In the genomic region with DNA sequence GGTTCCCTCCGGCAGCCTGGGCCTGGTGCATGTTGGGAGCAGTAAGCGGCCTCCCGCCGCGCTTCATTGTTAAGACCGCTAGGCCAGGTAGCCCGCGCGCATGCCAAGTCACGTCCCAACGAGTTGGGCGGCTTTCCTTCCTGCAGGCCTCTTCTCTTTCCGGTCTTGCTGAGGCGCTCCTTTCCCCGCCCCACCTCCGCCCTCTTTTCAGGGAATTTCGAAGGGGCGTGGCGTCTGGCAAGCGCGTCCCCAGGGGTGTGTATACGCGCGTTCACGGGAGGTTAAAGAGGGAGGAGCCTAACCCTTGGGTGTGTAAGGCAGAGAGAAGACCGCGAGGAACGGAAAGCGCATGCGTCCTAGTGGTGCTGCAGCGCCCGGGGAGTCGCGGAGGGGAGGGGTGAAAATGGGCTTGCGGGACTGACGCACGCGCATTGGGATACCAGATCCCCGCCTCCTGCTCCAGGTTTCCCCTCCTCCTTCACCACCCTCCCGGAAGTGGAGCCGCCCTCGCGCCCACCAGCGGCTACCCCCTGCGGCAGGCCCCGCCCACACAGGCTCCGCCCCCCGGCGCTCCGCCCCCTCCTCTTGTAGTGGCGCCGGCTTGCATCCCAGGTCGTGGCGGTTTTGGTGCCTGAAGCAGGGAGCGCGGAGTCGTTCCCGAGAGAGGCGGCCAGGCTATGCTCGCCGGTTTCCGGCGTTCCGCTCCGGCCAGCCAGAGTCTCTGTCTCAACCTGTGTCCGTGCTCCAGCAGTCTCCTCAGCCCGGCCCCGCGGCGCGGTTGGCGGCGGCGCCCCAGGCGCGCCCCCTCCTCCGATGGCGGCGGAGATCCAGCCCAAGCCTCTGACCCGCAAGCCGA, we compare ENCODE assay signal across 1 cellular context.
TF ChIP-seq lines count a peak whose summit lies in the region.

WDFY2 (plus strand) TSS at position 588 of the 856 bp plus-strand sequence; CDS start at position 814, 226 bp downstream.

TF ChIP-seq in HEK293, 187 proteins besides CTCF, POLR2A, EP300 and RAD21 (continued from another document):
- peak; percentile 79; the same call in 1 of the 2 replicates for TF ChIP-seq ZNF660 (tag by site-specific recombination; IDR thresholded peaks at IDR 0.05)
- TF ChIP-seq KLF16 (tag by site-specific recombination; IDR thresholded peaks at IDR 0.05), result peak; percentile 22; the same call in 1 of the 2 replicates
- 0 out of 2 replicates have a peak, but pooled peaks have one; percentile 9 for TF ChIP-seq ZNF558 (tag by site-specific recombination; IDR thresholded peaks at IDR 0.05)
- TF ChIP-seq OSR2 (tag by site-specific recombination; IDR thresholded peaks at IDR 0.05), result peak; percentile 94
- TF ChIP-seq KLF8 (tag by site-specific recombination; IDR thresholded peaks at IDR 0.05), result peak; percentile 91
- TF ChIP-seq GLI4 (tag by site-specific recombination; IDR thresholded peaks at IDR 0.05), result peak; percentile 60; the same call in 1 of the 2 replicates
- TF ChIP-seq ZNF473 (tag by site-specific recombination; IDR thresholded peaks at IDR 0.05), result no peak
- peak; percentile 57; the same call in 1 of the 2 replicates for TF ChIP-seq ZBTB8A (tag by site-specific recombination; IDR thresholded peaks at IDR 0.05)
- no peak for TF ChIP-seq ZNF544 (tag by site-specific recombination; IDR thresholded peaks at IDR 0.05)
- peak; percentile 47 for TF ChIP-seq ZIC2 (tag by site-specific recombination; IDR thresholded peaks at IDR 0.05)
- peak; percentile 85; the same call in 1 of the 2 replicates for TF ChIP-seq ZNF2 (tag by site-specific recombination; IDR thresholded peaks at IDR 0.05)
- peak; percentile 92 for TF ChIP-seq GLIS1 (tag by site-specific recombination; IDR thresholded peaks at IDR 0.05)
- TF ChIP-seq ZNF335 (tag by site-specific recombination; conservative IDR thresholded peaks at IDR 0.05), result peak; percentile 64
- peak; percentile 98 for TF ChIP-seq ZNF76 (tag by site-specific recombination; IDR thresholded peaks at IDR 0.05; ENCODE audit: borderline replicate concordance, low read depth)
- peak; percentile 83 for TF ChIP-seq KLF1 (tag by site-specific recombination; IDR thresholded peaks at IDR 0.05)
- TF ChIP-seq REPIN1 (tag by site-specific recombination; IDR thresholded peaks at IDR 0.05; ENCODE audit: low read depth), result no peak
- no peak for TF ChIP-seq ZBTB49 (tag by site-specific recombination; IDR thresholded peaks at IDR 0.05; ENCODE audit: low read depth)
- TF ChIP-seq ZXDB (tag by site-specific recombination; IDR thresholded peaks at IDR 0.05), result peak; percentile 71
- peak; percentile 84; the same call in 1 of the 2 replicates for TF ChIP-seq ZSCAN30 (tag by site-specific recombination; IDR thresholded peaks at IDR 0.05)
- TF ChIP-seq ZNF366 (tag by site-specific recombination; conservative IDR thresholded peaks at IDR 0.05), result peak; percentile 72
- TF ChIP-seq GLIS2 (tag by site-specific recombination; IDR thresholded peaks at IDR 0.05), result peak; percentile 96
- TF ChIP-seq ZSCAN23 (tag by site-specific recombination; IDR thresholded peaks at IDR 0.05), result 0 out of 2 replicates have a peak, but pooled peaks have one; percentile 21
- peak; percentile 55; the same call in 1 of the 2 replicates for TF ChIP-seq ZNF610 (tag by site-specific recombination; IDR thresholded peaks at IDR 0.05; ENCODE audit: borderline replicate concordance)
- TF ChIP-seq ZNF23 (tag by site-specific recombination; IDR thresholded peaks at IDR 0.05; ENCODE audit: borderline replicate concordance), result no peak
- peak; percentile 55 for TF ChIP-seq ZNF394 (tag by site-specific recombination; IDR thresholded peaks at IDR 0.05; ENCODE audit: borderline replicate concordance)
- peak; percentile 58; the same call in 1 of the 2 replicates for TF ChIP-seq ZNF341 (tag by site-specific recombination; IDR thresholded peaks at IDR 0.05; ENCODE audit: low read depth)
- TF ChIP-seq SCRT1 (tag by site-specific recombination; IDR thresholded peaks at IDR 0.05; ENCODE audit: borderline replicate concordance), result no peak
- TF ChIP-seq ZFHX2 (tag by site-specific recombination; conservative IDR thresholded peaks at IDR 0.05), result peak; percentile 96
- peak; percentile 84 for TF ChIP-seq YY1 (tag by site-specific recombination; IDR thresholded peaks at IDR 0.05)
- TF ChIP-seq ZBTB7A (tag by site-specific recombination; IDR thresholded peaks at IDR 0.05; ENCODE audit: low read depth), result peak; percentile 82; the same call in 1 of the 2 replicates
- peak; percentile 98 for TF ChIP-seq ZNF449 (tag by site-specific recombination; IDR thresholded peaks at IDR 0.05)
- peak; percentile 75 for TF ChIP-seq PRDM1 (tag by site-specific recombination; IDR thresholded peaks at IDR 0.05)
- TF ChIP-seq KLF10 (tag by site-specific recombination; IDR thresholded peaks at IDR 0.05), result peak; percentile 96
- TF ChIP-seq ZNF843 (tag by site-specific recombination; IDR thresholded peaks at IDR 0.05), result 0 out of 2 replicates have a peak, but pooled peaks have one; percentile 14
- TF ChIP-seq ZNF10 (tag by site-specific recombination; IDR thresholded peaks at IDR 0.05), result 0 out of 2 replicates have a peak, but pooled peaks have one; percentile 72
- TF ChIP-seq, protein P1, sequence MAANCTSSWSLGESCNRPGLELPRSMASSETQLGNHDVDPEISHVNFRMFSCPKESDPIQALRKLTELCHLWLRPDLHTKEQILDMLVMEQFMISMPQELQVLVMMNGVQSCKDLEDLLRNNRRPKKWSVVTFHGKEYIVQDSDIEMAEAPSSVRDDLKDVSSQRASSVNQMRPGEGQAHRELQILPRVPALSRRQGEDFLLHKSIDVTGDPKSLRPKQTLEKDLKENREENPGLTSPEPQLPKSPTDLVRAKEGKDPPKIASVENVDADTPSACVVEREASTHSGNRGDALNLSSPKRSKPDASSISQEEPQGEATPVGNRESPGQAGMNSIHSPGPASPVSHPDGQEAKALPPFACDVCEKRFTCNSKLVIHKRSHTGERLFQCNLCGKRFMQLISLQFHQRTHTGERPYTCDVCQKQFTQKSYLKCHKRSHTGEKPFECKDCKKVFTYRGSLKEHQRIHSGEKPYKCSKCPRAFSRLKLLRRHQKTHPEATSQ (tag by site-specific recombination; IDR thresholded peaks at IDR 0.05), result peak; percentile 78; the same call in 1 of the 2 replicates
- TF ChIP-seq, protein P2, sequence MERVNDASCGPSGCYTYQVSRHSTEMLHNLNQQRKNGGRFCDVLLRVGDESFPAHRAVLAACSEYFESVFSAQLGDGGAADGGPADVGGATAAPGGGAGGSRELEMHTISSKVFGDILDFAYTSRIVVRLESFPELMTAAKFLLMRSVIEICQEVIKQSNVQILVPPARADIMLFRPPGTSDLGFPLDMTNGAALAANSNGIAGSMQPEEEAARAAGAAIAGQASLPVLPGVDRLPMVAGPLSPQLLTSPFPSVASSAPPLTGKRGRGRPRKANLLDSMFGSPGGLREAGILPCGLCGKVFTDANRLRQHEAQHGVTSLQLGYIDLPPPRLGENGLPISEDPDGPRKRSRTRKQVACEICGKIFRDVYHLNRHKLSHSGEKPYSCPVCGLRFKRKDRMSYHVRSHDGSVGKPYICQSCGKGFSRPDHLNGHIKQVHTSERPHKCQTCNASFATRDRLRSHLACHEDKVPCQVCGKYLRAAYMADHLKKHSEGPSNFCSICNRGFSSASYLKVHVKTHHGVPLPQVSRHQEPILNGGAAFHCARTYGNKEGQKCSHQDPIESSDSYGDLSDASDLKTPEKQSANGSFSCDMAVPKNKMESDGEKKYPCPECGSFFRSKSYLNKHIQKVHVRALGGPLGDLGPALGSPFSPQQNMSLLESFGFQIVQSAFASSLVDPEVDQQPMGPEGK (tag by site-specific recombination; IDR thresholded peaks at IDR 0.05), result peak; percentile 92
- TF ChIP-seq ZBTB17 (tag by site-specific recombination; IDR thresholded peaks at IDR 0.05), result peak; percentile 65; the same call in 1 of the 2 replicates
- TF ChIP-seq ZFP69B (tag by site-specific recombination; IDR thresholded peaks at IDR 0.05), result 0 out of 2 replicates have a peak, but pooled peaks have one; percentile 29
- no peak for TF ChIP-seq ZNF776 (tag by site-specific recombination; IDR thresholded peaks at IDR 0.05; ENCODE audit: borderline replicate concordance)
- peak; percentile 44; the same call in 1 of the 2 replicates for TF ChIP-seq ZNF324 (tag by site-specific recombination; IDR thresholded peaks at IDR 0.05)
- TF ChIP-seq, protein P3, sequence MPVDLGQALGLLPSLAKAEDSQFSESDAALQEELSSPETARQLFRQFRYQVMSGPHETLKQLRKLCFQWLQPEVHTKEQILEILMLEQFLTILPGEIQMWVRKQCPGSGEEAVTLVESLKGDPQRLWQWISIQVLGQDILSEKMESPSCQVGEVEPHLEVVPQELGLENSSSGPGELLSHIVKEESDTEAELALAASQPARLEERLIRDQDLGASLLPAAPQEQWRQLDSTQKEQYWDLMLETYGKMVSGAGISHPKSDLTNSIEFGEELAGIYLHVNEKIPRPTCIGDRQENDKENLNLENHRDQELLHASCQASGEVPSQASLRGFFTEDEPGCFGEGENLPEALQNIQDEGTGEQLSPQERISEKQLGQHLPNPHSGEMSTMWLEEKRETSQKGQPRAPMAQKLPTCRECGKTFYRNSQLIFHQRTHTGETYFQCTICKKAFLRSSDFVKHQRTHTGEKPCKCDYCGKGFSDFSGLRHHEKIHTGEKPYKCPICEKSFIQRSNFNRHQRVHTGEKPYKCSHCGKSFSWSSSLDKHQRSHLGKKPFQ (tag by site-specific recombination; IDR thresholded peaks at IDR 0.05), result no peak
- TF ChIP-seq ZNF362 (tag by site-specific recombination; IDR thresholded peaks at IDR 0.05), result no peak
- no peak for TF ChIP-seq GLI2 (tag by site-specific recombination; IDR thresholded peaks at IDR 0.05; ENCODE audit: borderline replicate concordance, low read depth)
- TF ChIP-seq, protein P4, sequence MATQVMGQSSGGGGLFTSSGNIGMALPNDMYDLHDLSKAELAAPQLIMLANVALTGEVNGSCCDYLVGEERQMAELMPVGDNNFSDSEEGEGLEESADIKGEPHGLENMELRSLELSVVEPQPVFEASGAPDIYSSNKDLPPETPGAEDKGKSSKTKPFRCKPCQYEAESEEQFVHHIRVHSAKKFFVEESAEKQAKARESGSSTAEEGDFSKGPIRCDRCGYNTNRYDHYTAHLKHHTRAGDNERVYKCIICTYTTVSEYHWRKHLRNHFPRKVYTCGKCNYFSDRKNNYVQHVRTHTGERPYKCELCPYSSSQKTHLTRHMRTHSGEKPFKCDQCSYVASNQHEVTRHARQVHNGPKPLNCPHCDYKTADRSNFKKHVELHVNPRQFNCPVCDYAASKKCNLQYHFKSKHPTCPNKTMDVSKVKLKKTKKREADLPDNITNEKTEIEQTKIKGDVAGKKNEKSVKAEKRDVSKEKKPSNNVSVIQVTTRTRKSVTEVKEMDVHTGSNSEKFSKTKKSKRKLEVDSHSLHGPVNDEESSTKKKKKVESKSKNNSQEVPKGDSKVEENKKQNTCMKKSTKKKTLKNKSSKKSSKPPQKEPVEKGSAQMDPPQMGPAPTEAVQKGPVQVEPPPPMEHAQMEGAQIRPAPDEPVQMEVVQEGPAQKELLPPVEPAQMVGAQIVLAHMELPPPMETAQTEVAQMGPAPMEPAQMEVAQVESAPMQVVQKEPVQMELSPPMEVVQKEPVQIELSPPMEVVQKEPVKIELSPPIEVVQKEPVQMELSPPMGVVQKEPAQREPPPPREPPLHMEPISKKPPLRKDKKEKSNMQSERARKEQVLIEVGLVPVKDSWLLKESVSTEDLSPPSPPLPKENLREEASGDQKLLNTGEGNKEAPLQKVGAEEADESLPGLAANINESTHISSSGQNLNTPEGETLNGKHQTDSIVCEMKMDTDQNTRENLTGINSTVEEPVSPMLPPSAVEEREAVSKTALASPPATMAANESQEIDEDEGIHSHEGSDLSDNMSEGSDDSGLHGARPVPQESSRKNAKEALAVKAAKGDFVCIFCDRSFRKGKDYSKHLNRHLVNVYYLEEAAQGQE (tag by site-specific recombination; IDR thresholded peaks at IDR 0.05), result peak; percentile 44; the same call in 1 of the 2 replicates
- TF ChIP-seq ZNF391 (tag by site-specific recombination; IDR thresholded peaks at IDR 0.05; ENCODE audit: borderline replicate concordance, low read depth), result 0 out of 2 replicates have a peak, but pooled peaks have one; percentile 53
- TF ChIP-seq ZNF521 (tag by site-specific recombination; IDR thresholded peaks at IDR 0.05), result no peak
- peak; percentile 12; the same call in 1 of the 2 replicates for TF ChIP-seq KLF7 (tag by site-specific recombination; IDR thresholded peaks at IDR 0.05; ENCODE audit: borderline replicate concordance)
- TF ChIP-seq SP3 (tag by site-specific recombination; IDR thresholded peaks at IDR 0.05), result peak; percentile 97
